In genomic region chr20:50066161-50066834, GRCh38 we compare ENCODE assay signal across 2 cellular contexts.
TF ChIP-seq lines count a peak whose summit lies in the region.

No MANE protein-coding gene starts in this region.

TF ChIP-seq in HepG2, 621 proteins besides CTCF, POLR2A, EP300 and RAD21 (continues in another document):
- TF ChIP-seq ZNF768 (CRISPR knock-in tag; IDR thresholded peaks at IDR 0.05) (peak; percentile 95), AHR (CRISPR knock-in tag; IDR thresholded peaks at IDR 0.05) (no peak), MZF1 (CRISPR knock-in tag; IDR thresholded peaks at IDR 0.05; ENCODE audit: borderline replicate concordance) (no peak), ZMYM2 (CRISPR knock-in tag; IDR thresholded peaks at IDR 0.05) (no peak), CBX2 (IDR thresholded peaks at IDR 0.05; ENCODE audit: low read depth, low read length) (no peak), CBX2 (CRISPR knock-in tag; IDR thresholded peaks at IDR 0.05; ENCODE audit: low read depth) (no peak), TIGD3 (CRISPR knock-in tag; IDR thresholded peaks at IDR 0.05; ENCODE audit: borderline replicate concordance) (no peak), MTF1 (CRISPR knock-in tag; IDR thresholded peaks at IDR 0.05) (no peak), KLF15 (CRISPR knock-in tag; IDR thresholded peaks at IDR 0.05; ENCODE audit: borderline replicate concordance) (no peak), ZNF281 (CRISPR knock-in tag; IDR thresholded peaks at IDR 0.05; ENCODE audit: borderline replicate concordance) (no peak), SMAD1 (CRISPR knock-in tag; IDR thresholded peaks at IDR 0.05; ENCODE audit: borderline replicate concordance, low read depth) (no peak), ZNF629 (CRISPR knock-in tag; conservative IDR thresholded peaks at IDR 0.05) (peak; percentile 95), ZNF205 (CRISPR knock-in tag; IDR thresholded peaks at IDR 0.05) (no peak), TRIM24 (CRISPR knock-in tag; IDR thresholded peaks at IDR 0.05) (no peak), ERF (CRISPR knock-in tag; IDR thresholded peaks at IDR 0.05) (no peak), ZMYM3 (CRISPR knock-in tag; IDR thresholded peaks at IDR 0.05) (peak; percentile 38; the same call in 1 of the 2 replicates), ZNF407 (CRISPR knock-in tag; IDR thresholded peaks at IDR 0.05; ENCODE audit: not compliant biosample characterization) (no peak)

TF ChIP-seq in H1, 55 proteins besides CTCF, POLR2A, EP300 and RAD21:
- no peak for TF ChIP-seq CEBPB (IDR thresholded peaks at IDR 0.05; ENCODE audit: low read depth, low read length)
- no peak for TF ChIP-seq SP1 (IDR thresholded peaks at IDR 0.05; ENCODE audit: low read depth, low read length)
- no peak for TF ChIP-seq ZNF274 (IDR thresholded peaks at IDR 0.05; ENCODE audit: borderline replicate concordance, extremely low read depth, low read length)
- no peak for TF ChIP-seq RNF2 (IDR thresholded peaks at IDR 0.05; ENCODE audit: borderline replicate concordance, low read depth, low read length, missing control alignments, poor library complexity, severe bottlenecking)
- no peak for TF ChIP-seq TBP (IDR thresholded peaks at IDR 0.05; ENCODE audit: low read depth, low read length)
- TF ChIP-seq CBX5 (IDR thresholded peaks at IDR 0.05; ENCODE audit: low read depth, low read length), result no peak
- TF ChIP-seq EGR1 (IDR thresholded peaks at IDR 0.05; ENCODE audit: borderline replicate concordance, low read depth, low read length), result no peak
- TF ChIP-seq JUND (IDR thresholded peaks at IDR 0.05; ENCODE audit: low read length), result no peak
- TF ChIP-seq ATF2 (IDR thresholded peaks at IDR 0.05; ENCODE audit: low read length), result no peak
